In genomic region chr16:54504372-54504771, GRCh38 we compare ENCODE assay signal across 18 cellular contexts.
A peak's percentile ranks its signal among the peaks of the same experiment; 100 is the strongest.
DNase-seq lines count a peak whose midpoint lies in the region; ATAC-seq and TF ChIP-seq lines count a peak whose summit lies in the region.
"Had no signal": no experiment of that assay in that cellular context is flagged by ENCODE, and none has a peak within 500 bp of the region (broad histone marks: within the 10 kb centered on the region; RNA-seq: fewer than 3 reads in every experiment).

No MANE protein-coding gene starts in this region.

- H3K4me3 Mint-ChIP-seq in glutamatergic neuron (ENCODE audit: unreplicated experiment), result peak overlapping the region; percentile 35
- peak overlapping the region; percentile 16 for H3K4me3 Mint-ChIP-seq in nephron progenitor cell
- H3K4me3 Mint-ChIP-seq: activated T-cell treated with anti-CD3 and anti-CD28 coated beads, Interleukin-2, amount 50 U/mL, for 24 hours; B cell; natural killer cell treated with Interleukin-12 subunit alpha and Interleukin-12 subunit beta and Interleukin-15 and Interleukin-18, amount 100 ng/mL, for 72 hours had no signal

- ATAC-seq in HG02623 (IDR thresholded peaks at IDR 0.05; ENCODE audit: unreplicated experiment), result no peak
- no peak for ATAC-seq in HG03039 (IDR thresholded peaks at IDR 0.05; ENCODE audit: unreplicated experiment)
- ATAC-seq: GM12878; natural killer cell treated with Interleukin-12 subunit alpha and Interleukin-12 subunit beta and Interleukin-15 and Interleukin-18, amount 100 ng/mL, for 72 hours had no signal

- H3K27me3 Mint-ChIP-seq in glutamatergic neuron (ENCODE audit: unreplicated experiment), result peaks cover 12% of the 10 kb centered on the region
- peaks cover 9% of the 10 kb centered on the region for H3K27me3 Mint-ChIP-seq in nephron progenitor cell (ENCODE audit: low read depth, poor library complexity)

- TF ChIP-seq CTCF in glutamatergic neuron (IDR thresholded peaks at IDR 0.05; ENCODE audit: partially characterized antibody, unreplicated experiment), result no peak
- TF ChIP-seq CTCF in nephron progenitor cell (IDR thresholded peaks at IDR 0.05), result no peak

- peak overlapping the region; percentile 84 for H3K27ac Mint-ChIP-seq in glutamatergic neuron (ENCODE audit: unreplicated experiment)
- peak overlapping the region; percentile 68 for H3K27ac Mint-ChIP-seq in nephron progenitor cell
- H3K27ac Mint-ChIP-seq: activated T-cell treated with anti-CD3 and anti-CD28 coated beads, Interleukin-2, amount 50 U/mL, for 24 hours; B cell; natural killer cell treated with Interleukin-12 subunit alpha and Interleukin-12 subunit beta and Interleukin-15 and Interleukin-18, amount 100 ng/mL, for 72 hours had no signal

- H3K4me1 Mint-ChIP-seq in glutamatergic neuron (ENCODE audit: low read depth, unreplicated experiment) (peaks cover 62% of the 10 kb centered on the region), nephron progenitor cell (peaks cover 69% of the 10 kb centered on the region)
- H3K4me1 Mint-ChIP-seq: B cell had no signal

- H3K36me3 Mint-ChIP-seq in glutamatergic neuron (ENCODE audit: unreplicated experiment), result peaks cover 6% of the 10 kb centered on the region
- no peaks in the 10 kb centered on the region for H3K36me3 Mint-ChIP-seq in nephron progenitor cell (ENCODE audit: low read depth)
- H3K36me3 Mint-ChIP-seq: natural killer cell treated with Interleukin-12 subunit alpha and Interleukin-12 subunit beta and Interleukin-15 and Interleukin-18, amount 100 ng/mL, for 72 hours had no signal

- H3K9me3 Mint-ChIP-seq in glutamatergic neuron (ENCODE audit: unreplicated experiment) (peaks cover 16% of the 10 kb centered on the region), nephron progenitor cell (no peaks in the 10 kb centered on the region)
- H3K9me3 Mint-ChIP-seq: activated T-cell treated with anti-CD3 and anti-CD28 coated beads, Interleukin-2, amount 50 U/mL, for 24 hours; natural killer cell treated with Interleukin-12 subunit alpha and Interleukin-12 subunit beta and Interleukin-15 and Interleukin-18, amount 100 ng/mL, for 72 hours had no signal

- DNase-seq in DMS 273 (lab: John Stamatoyannopoulos, UW; ENCODE audit: unreplicated experiment) (peak; percentile 11), DMS 273 treated with DMSO at 0.1 percent for 48 hours (lab: John Stamatoyannopoulos, UW) (no peak), NCI-H748 (lab: John Stamatoyannopoulos, UW; ENCODE audit: unreplicated experiment) (peak; percentile 66), glutamatergic neuron (no peak), nephron progenitor cell (no peak), cerebellar nuclear complex (lab: John Stamatoyannopoulos, UW) (no peak)
- DNase-seq: activated CD4-positive, alpha-beta T cell treated with anti-CD3 and anti-CD28 coated beads, Interleukin-2, amount 50 U/mL, for 4 hours; activated naive CD4-positive, alpha-beta T cell treated with anti-CD3 and anti-CD28 coated beads, Interleukin-2, amount 50 U/mL, for 16 hours; activated T-cell treated with anti-CD3 and anti-CD28 coated beads, Interleukin-2, amount 50 U/mL, for 24 hours; gastrocnemius medialis; GDM1; mammary epithelial cell; NCI-H1417 treated with DMSO at 0.1 percent for 48 hours had no signal

Comparison
In these comparisons a context has a peak if more than half of its experiments do, and no peak if none do; other contexts are left out.
1. DNase-seq: peak in DMS 273 (single experiment) and NCI-H748 (single experiment); none in DMS 273 treated with DMSO at 0.1 percent for 48 hours (single experiment), glutamatergic neuron (single experiment), nephron progenitor cell (single experiment) and cerebellar nuclear complex (0 of 2).